ENCODE assay signal across 26 cellular contexts in the genomic region with DNA sequence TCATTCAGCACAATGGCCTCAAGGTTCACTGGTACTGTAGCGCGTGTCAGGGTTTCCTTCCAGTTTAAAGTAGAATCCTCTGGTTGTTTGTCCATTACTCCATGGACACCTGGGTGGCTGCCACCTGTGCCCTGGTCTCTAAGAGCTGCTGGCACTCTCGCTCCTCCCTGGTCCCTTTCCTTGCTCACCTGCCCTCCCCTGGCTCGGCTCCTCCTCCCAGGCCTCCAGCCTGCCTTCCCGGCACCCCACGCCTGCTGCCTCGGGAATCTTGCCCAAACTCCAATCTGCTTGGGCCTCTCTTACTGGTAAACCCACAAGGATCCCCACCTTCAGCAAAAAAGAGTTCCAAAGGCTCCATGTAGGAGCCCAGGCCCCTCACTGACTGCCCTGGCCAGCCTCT.
"Had no signal": no experiment of that assay in that cellular context is flagged by ENCODE, and none has a peak within 500 bp of the region (broad histone marks: within the 10 kb centered on the region; RNA-seq: fewer than 3 reads in every experiment).

No MANE protein-coding gene starts in this region.

- H3K27ac ChIP-seq: SJSA1 had no signal

- ATAC-seq: activated T-helper 17 cell treated with anti-CD3 and anti-CD28 coated beads, Interleukin-2, amount 50 U/mL, for 72 hours; PC-3; SK-N-SH treated with all-trans-retinoic acid at 6 μM for 48 hours had no signal

- H3K36me3 ChIP-seq: MG63, SJSA1 had no signal

- H3K4me1 ChIP-seq: SJSA1 had no signal

- H3K27me3 ChIP-seq: MG63, SJSA1 had no signal

- H3K9me3 ChIP-seq: MG63, SJSA1 had no signal

- H3K4me3 ChIP-seq: MG63, SJSA1 had no signal

- DNase-seq: activated B cell treated with CpG ODN at 0.5 μM for 24 hours; activated CD4-positive, alpha-beta memory T cell treated with anti-CD3 and anti-CD28 coated beads, Interleukin-2, amount 10 ng/mL, durations not matched to agents 7 days and 5 days; activated CD4-positive, alpha-beta T cell treated with anti-CD3 and anti-CD28 coated beads for 1 hour; activated CD4-positive, alpha-beta T cell treated with anti-CD3 and anti-CD28 coated beads, Interleukin-2, amount 50 U/mL, for 1 hour; activated gamma-delta T cell treated with Interleukin-2 at 50 U/mL for 16 hours; activated naive CD4-positive, alpha-beta T cell treated with anti-CD3 and anti-CD28 coated beads, Interleukin-2, amount 10 ng/mL, durations not matched to agents 7 days and 5 days; activated naive CD8-positive, alpha-beta T cell treated with anti-CD3 and anti-CD28 coated beads for 36 hours; activated T-cell treated with anti-CD3 and anti-CD28 coated beads for 4 hours; activated T-cell treated with anti-CD3 and anti-CD28 coated beads, Interleukin-2, amount 50 U/mL, for 48 hours; MG63; MV-4-11; NCI-H1092 treated with DMSO at 0.1 percent for 48 hours; NCI-H1417 treated with DMSO at 0.1 percent for 48 hours; NCI-H1694; NCI-H2029; NCI-H2107; NCI-H2171 treated with DMSO at 0.1 percent for 48 hours; NCI-H226; NCI-H510A; NCI-H69; PC-3; SHP77; SW 1271 had no signal
